ENCODE assay signal across 10 cellular contexts in genomic region chr5:14257995-14258403, GRCh38.
DNase-seq lines count a peak whose midpoint lies in the region; ATAC-seq and TF ChIP-seq lines count a peak whose summit lies in the region.
"Had no signal": no experiment of that assay in that cellular context is flagged by ENCODE, and none has a peak within 500 bp of the region (broad histone marks: within the 10 kb centered on the region; RNA-seq: fewer than 3 reads in every experiment).

No MANE protein-coding gene starts in this region.

- H3K9me3 ChIP-seq in OCI-LY7 (ENCODE audit: low read length): 0 out of 2 replicates have a peak, but pooled peaks cover 7% of the 10 kb centered on the region

- no peak for TF ChIP-seq CTCF in OCI-LY7 (conservative IDR thresholded peaks at IDR 0.05; ENCODE audit: low read length)

- H3K36me3 ChIP-seq in OCI-LY7 (ENCODE audit: insufficient read depth, low read length): no peaks in the 10 kb centered on the region; the same call in 1 of the 2 replicates

- H4K20me1 ChIP-seq in OCI-LY7 (ENCODE audit: insufficient read depth, low read length): no peaks in the 10 kb centered on the region

- H3K4me2 ChIP-seq in OCI-LY7 (ENCODE audit: low read length): no peak overlapping the region

- H3K79me2 ChIP-seq in OCI-LY7 (ENCODE audit: insufficient read depth, low read depth, low read length): no peaks in the 10 kb centered on the region

- BruUV-seq in OCI-LY7 (replicated peaks; lab: Mats Ljungman, UMichigan): no TSS peak

- CTCF ChIA-PET in OCI-LY7 (lab: Charles Lee; ENCODE audit: unreplicated experiment): no interaction called here

- ATAC-seq in GM19395 (IDR thresholded peaks at IDR 0.05; ENCODE audit: unreplicated experiment): peak; percentile 70
- ATAC-seq in HG03039 (IDR thresholded peaks at IDR 0.05; ENCODE audit: unreplicated experiment): peak; percentile 33
- ATAC-seq: activated T-helper 17 cell treated with anti-CD3 and anti-CD28 coated beads, Interleukin-2, amount 50 U/mL, for 72 hours; esophagus mucosa had no signal

- no peak overlapping the region for H2AFZ ChIP-seq in OCI-LY7 (ENCODE audit: low read length)

- H3K27ac ChIP-seq in OCI-LY7 (ENCODE audit: low read depth, low read length, poor library complexity, severe bottlenecking): no peak overlapping the region

- peaks cover 22% of the 10 kb centered on the region for H3K4me1 ChIP-seq in OCI-LY7 (ENCODE audit: insufficient read depth, low read length, poor library complexity, severe bottlenecking)

- no peak overlapping the region for H3K4me3 ChIP-seq in OCI-LY7 (ENCODE audit: low read depth, low read length, poor library complexity, severe bottlenecking)

- intact Hi-C loops in OCI-LY7 (cut with micrococcal nuclease; ENCODE audit: unreplicated experiment): no loop called here

- no peaks in the 10 kb centered on the region for H3K9me2 ChIP-seq in OCI-LY7 (ENCODE audit: insufficient read depth, low read length)

- POLR2A ChIA-PET in OCI-LY7 (lab: Charles Lee): interaction anchor here (1.5 kb wide), 1 partner anchor 17 kb away, joined by 4 read pairs; no protein-coding TSS in a partner anchor

- DNase-seq in DMS79 (lab: John Stamatoyannopoulos, UW) (peak; percentile 16), NCI-H69 (lab: John Stamatoyannopoulos, UW) (peak; percentile 64), HK-2 (ENCODE audit: unreplicated experiment) (no peak), SW480 (ENCODE audit: low spot score) (no peak), OCI-LY7 (ENCODE audit: low spot score) (no peak)
- no peak for DNase-seq in activated naive CD4-positive, alpha-beta T cell (lab: John Stamatoyannopoulos, UW)

Comparison
In these comparisons a context has a peak if more than half of its experiments do, and no peak if none do; other contexts are left out.
1. DNase-seq: peak in DMS79 (single experiment) and NCI-H69 (single experiment); none in HK-2 (single experiment), SW480 (single experiment), OCI-LY7 (single experiment) and activated naive CD4-positive, alpha-beta T cell (0 of 4).